Comparison of ENCODE assay signal across 8 cellular contexts in genomic region chr5:96934291-96934694, GRCh38. TPM values are rescaled to one million over a fixed set of nuclear protein-coding genes. Genes with fewer than 3 reads are reported as not detected.
DNase-seq lines count a peak whose midpoint lies in the region; ATAC-seq and TF ChIP-seq lines count a peak whose summit lies in the region.

No MANE protein-coding gene starts in this region.

- peak overlapping the region; percentile 82 for H3K27ac Mint-ChIP-seq in nephron progenitor cell

- no peaks in the 10 kb centered on the region for H4K20me1 ChIP-seq in PC-3 (ENCODE audit: low read length)

- ATAC-seq in Right ventricle myocardium superior (ENCODE audit: poor library complexity) (no peak), PC-3 (no peak), GM21381 (IDR thresholded peaks at IDR 0.05; ENCODE audit: unreplicated experiment) (no peak), HG03045 (IDR thresholded peaks at IDR 0.05; ENCODE audit: unreplicated experiment) (no peak)

- H3K9me3 Mint-ChIP-seq in nephron progenitor cell = no peaks in the 10 kb centered on the region

- H3K27me3 ChIP-seq in right atrium auricular region (no peaks in the 10 kb centered on the region), PC-3 (ENCODE audit: low read length) (no peaks in the 10 kb centered on the region)
- H3K27me3 ChIP-seq in effector memory CD4-positive, alpha-beta T cell (replicated peaks; ENCODE audit: control insufficient read depth, insufficient read depth, low read length, poor library complexity, severe bottlenecking) = no peaks in the 10 kb centered on the region

- H3K27ac ChIP-seq in right atrium auricular region (peak overlapping the region; percentile 99), PC-3 (ENCODE audit: low read length) (peak overlapping the region; percentile 86)
- H3K27ac ChIP-seq in effector memory CD4-positive, alpha-beta T cell (ENCODE audit: insufficient read depth, low read length, poor library complexity, severe bottlenecking) = peak overlapping the region; percentile 93

- H3K79me2 ChIP-seq in PC-3 (ENCODE audit: low read length) = peaks cover 29% of the 10 kb centered on the region

- peaks cover 27% of the 10 kb centered on the region for H3K27me3 Mint-ChIP-seq in nephron progenitor cell (ENCODE audit: low read depth, poor library complexity)

- no peaks in the 10 kb centered on the region for H3K9me2 ChIP-seq in PC-3 (replicated peaks; ENCODE audit: low read length)

- CTCF ChIA-PET in PC-3 (lab: Charles Lee) = no interaction called here

- H2AFZ ChIP-seq in PC-3 (ENCODE audit: low read length) = peak overlapping the region; percentile 81

- H3F3A ChIP-seq in PC-3 (ENCODE audit: low read length, unreplicated experiment) = no peaks in the 10 kb centered on the region

- BruUV-seq in PC-3 (replicated peaks; lab: Mats Ljungman, UMichigan) = no TSS peak

- TF ChIP-seq CTCF in right atrium auricular region (IDR thresholded peaks at IDR 0.05) (no peak), PC-3 (conservative IDR thresholded peaks at IDR 0.05; ENCODE audit: low read depth, low read length) (no peak), nephron progenitor cell (IDR thresholded peaks at IDR 0.05) (no peak)

- H3K36me3 ChIP-seq in right atrium auricular region (no peaks in the 10 kb centered on the region), PC-3 (ENCODE audit: low read depth, low read length) (no peaks in the 10 kb centered on the region)
- H3K36me3 ChIP-seq in effector memory CD4-positive, alpha-beta T cell (ENCODE audit: control insufficient read depth, insufficient read depth, low read length) = no peaks in the 10 kb centered on the region

- DNase-seq in right atrium auricular region (ENCODE audit: low spot score) = no peak
- no peak for DNase-seq in Right ventricle myocardium superior
- no peak for DNase-seq in PC-3
- DNase-seq in effector memory CD4-positive, alpha-beta T cell = peak in 1 of 3 donors; percentile 11
- no peak for DNase-seq in nephron progenitor cell
- no peak for DNase-seq in activated gamma-delta T cell treated with Interleukin-2 at 50 U/mL for 16 hours

- peak overlapping the region; percentile 84 for H3K9ac ChIP-seq in PC-3 (ENCODE audit: low read length)

- H3K4me1 Mint-ChIP-seq in nephron progenitor cell = peaks cover 53% of the 10 kb centered on the region

- H3K4me3 ChIP-seq in right atrium auricular region = peak overlapping the region; percentile 89 to 93
- H3K4me3 ChIP-seq in PC-3 (ENCODE audit: low read length) = peak overlapping the region; percentile 76
- H3K4me3 ChIP-seq in effector memory CD4-positive, alpha-beta T cell (ENCODE audit: insufficient read depth, low read depth, low read length, poor library complexity, severe bottlenecking) = peak overlapping the region; percentile 92

- POLR2A ChIA-PET in PC-3 (lab: Charles Lee; ENCODE audit: unreplicated experiment) = no interaction called here

- H3K4me2 ChIP-seq in PC-3 (ENCODE audit: low read length) = peak overlapping the region; percentile 86

- H3K9me3 ChIP-seq in right atrium auricular region = no peaks in the 10 kb centered on the region
- H3K9me3 ChIP-seq in PC-3 (ENCODE audit: low read length) = no peaks in the 10 kb centered on the region
- no peaks in the 10 kb centered on the region for H3K9me3 ChIP-seq in effector memory CD4-positive, alpha-beta T cell (ENCODE audit: control insufficient read depth, low read length)

- no peaks in the 10 kb centered on the region for H3K36me3 Mint-ChIP-seq in nephron progenitor cell (ENCODE audit: low read depth)

- intact Hi-C loops in Right ventricle myocardium superior (cut with DNase I) (no loop called here), PC-3 (cut with micrococcal nuclease) (loop anchor here (1.0 to 2.0 kb wide), 4 partner anchors 58 to 209 kb away; partner anchors contain the start of genes ERAP2 and LIX1)

- peaks cover 2 to 36% of the 10 kb centered on the region in 2 donors for H3K4me1 ChIP-seq in right atrium auricular region
- H3K4me1 ChIP-seq in PC-3 (ENCODE audit: insufficient read depth, low read length) = peaks cover 30% of the 10 kb centered on the region
- H3K4me1 ChIP-seq in effector memory CD4-positive, alpha-beta T cell (ENCODE audit: control insufficient read depth, insufficient read depth, low read length, poor library complexity, severe bottlenecking) = peaks cover 24% of the 10 kb centered on the region

- H3K4me3 Mint-ChIP-seq in nephron progenitor cell = peak overlapping the region; percentile 92

RNA-seq across cellular contexts. Expression of gene LNPEP, which starts 1.6 kb away (rescaled TPM):
- total RNA-seq in right atrium auricular region = 10 to 100 TPM; 50.2 to 60.0 TPM
- 44.4 TPM for total RNA-seq in Right ventricle myocardium superior
- 11.1 and 20.2 TPM in 2 replicates for total RNA-seq in PC-3 (2014; rRNA removed)

RNA-seq across cellular contexts. Expression of gene ERAP2, which starts 58.0 kb away (rescaled TPM):
- total RNA-seq in right atrium auricular region (1 to 10 TPM; 5.5 to 5.9 TPM), Right ventricle myocardium superior (5.3 TPM), PC-3 (2014; rRNA removed) (9.6 and 12.0 TPM in 2 replicates)
